In genomic region chr4:3406431-3406830, GRCh38 we compare ENCODE assay signal across 1 cellular context.
TF ChIP-seq lines count a peak whose summit lies in the region.

No MANE protein-coding gene starts in this region.

TF ChIP-seq in HepG2, 621 proteins besides CTCF, POLR2A, EP300 and RAD21:
- TF ChIP-seq ZSCAN21 (CRISPR knock-in tag; IDR thresholded peaks at IDR 0.05; ENCODE audit: borderline replicate concordance) = no peak
- no peak for TF ChIP-seq PRDM4 (CRISPR knock-in tag; IDR thresholded peaks at IDR 0.05; ENCODE audit: borderline replicate concordance)
- no peak for TF ChIP-seq ZNF34 (CRISPR knock-in tag; IDR thresholded peaks at IDR 0.05; ENCODE audit: borderline replicate concordance)
- TF ChIP-seq ZBTB1 (CRISPR knock-in tag; IDR thresholded peaks at IDR 0.05; ENCODE audit: borderline replicate concordance) = no peak
- no peak for TF ChIP-seq NONO (IDR thresholded peaks at IDR 0.05)
- TF ChIP-seq NONO (CRISPR knock-in tag; conservative IDR thresholded peaks at IDR 0.05) = 0 out of 2 replicates have a peak, but pooled peaks have one; percentile 29
- no peak for TF ChIP-seq BRF2 (CRISPR knock-in tag; IDR thresholded peaks at IDR 0.05)
- peak; percentile 43; the same call in 1 of the 2 replicates for TF ChIP-seq ZBTB38 (CRISPR knock-in tag; IDR thresholded peaks at IDR 0.05)
- TF ChIP-seq ZBTB33 (CRISPR knock-in tag; IDR thresholded peaks at IDR 0.05) = peak; percentile 91
- peak; percentile 36 for TF ChIP-seq ZFX (CRISPR knock-in tag; IDR thresholded peaks at IDR 0.05; ENCODE audit: low read depth)
- TF ChIP-seq ZBTB7B (CRISPR knock-in tag; IDR thresholded peaks at IDR 0.05) = 0 out of 2 replicates have a peak, but pooled peaks have one; percentile 29
- TF ChIP-seq PPARG (CRISPR knock-in tag; conservative IDR thresholded peaks at IDR 0.05) = no peak
